Comparison of ENCODE assay signal across 8 cellular contexts in genomic region chr6:170289108-170289931, GRCh38. TPM values are rescaled to one million over a fixed set of nuclear protein-coding genes. Genes with fewer than 3 reads are reported as not detected.
DNase-seq lines count a peak whose midpoint lies in the region; ATAC-seq, FAIRE-seq and TF ChIP-seq lines count a peak whose summit lies in the region.

No MANE protein-coding gene starts in this region.

- H3K4me3 ChIP-seq in GM08714 (ENCODE audit: low read length) (peak overlapping the region; percentile 63), fibroblast of pulmonary artery (replicated peaks; ENCODE audit: low read depth, low read length) (peak overlapping the region; percentile 15), psoas muscle (peak overlapping the region; percentile 84)

- no peaks in the 10 kb centered on the region for H3K9me3 Mint-ChIP-seq in T-cell

- POLR2A ChIA-PET in T-cell (lab: Charles Lee): no interaction called here

- 10 to 21% (median 10%) methylated on average over 55 to 96 of the region's 96 CpGs for WGBS in psoas muscle, 3 donors

- peak overlapping the region; percentile 44 to 49 for H3K27ac Mint-ChIP-seq in T-cell

- H3K36me3 Mint-ChIP-seq in T-cell: peaks cover 6% of the 10 kb centered on the region

- intact Hi-C loops in psoas muscle (cut with DNase I): no loop called here

- peak in 5 of 34 experiments; percentile 24 to 42 (median 37) for DNase-seq in T-cell
- DNase-seq in fibroblast of pulmonary artery (ENCODE audit: low read depth): no peak
- peak in 1 of 2 donors; percentile 34 for DNase-seq in psoas muscle
- DNase-seq in NOMO-1 treated with dmso at 0.1 percent for 144 hours (lab: John Stamatoyannopoulos, UW; ENCODE audit: unreplicated experiment): no peak
- no peak for DNase-seq in medulla oblongata (ENCODE audit: extremely low spot score)
- DNase-seq in A172 (ENCODE audit: low spot score): no peak
- DNase-seq in RCC 7860 (ENCODE audit: low spot score): no peak

- CTCF ChIA-PET in T-cell (lab: Charles Lee): no interaction called here

- ATAC-seq in T-cell (replicated peaks in 1 of 4): peak; percentile 6 to 33 (median 19)
- ATAC-seq in psoas muscle: peak in 1 of 4 donors; percentile 1

- H3K27ac ChIP-seq in psoas muscle: no peak overlapping the region

- peaks cover 0 to 74% (median 7%) of the 10 kb centered on the region in 3 donors for H3K27me3 ChIP-seq in psoas muscle (ENCODE audit: insufficient read depth in 3 of 3, low read length in 2 of 3)

- TF ChIP-seq CTCF in fibroblast of pulmonary artery (IDR thresholded peaks at IDR 0.05; ENCODE audit: low read length, missing control alignments) (no peak), psoas muscle (IDR thresholded peaks at IDR 0.05) (no peak)

- H3K4me1 Mint-ChIP-seq in T-cell: peaks cover 39 to 51% (median 40%) of the 10 kb centered on the region in 3 donors

- H3K4me3 Mint-ChIP-seq in T-cell: peak overlapping the region; percentile 75 to 97 (median 84)

- peaks cover 27% of the 10 kb centered on the region for H3K4me1 ChIP-seq in psoas muscle

- H3K27me3 Mint-ChIP-seq in T-cell: peaks cover 19 to 41% of the 10 kb centered on the region in 2 donors

- no peak for FAIRE-seq in RCC 7860 (lab: Jason Lieb, UNC)

- no peaks in the 10 kb centered on the region for H3K9me3 ChIP-seq in psoas muscle

- peaks cover 0 to 6% of the 10 kb centered on the region in 2 donors for H3K36me3 ChIP-seq in psoas muscle (ENCODE audit: insufficient read depth in 1 of 2, low read depth in 1 of 2)

RNA-seq across cellular contexts. Expression of gene DLL1, which starts 1.6 kb away (rescaled TPM):
- total RNA-seq in T-cell: 1 to 10 TPM; 3.3 to 8.6 (median 4.7) TPM
- 1 to 10 TPM; 2.9 to 5.3 (median 4.6) TPM for total RNA-seq in psoas muscle
- polyA plus RNA-seq in psoas muscle: 1 to 10 TPM; 1.5 to 1.8 (median 1.6) TPM
- total RNA-seq in A172 (2014; rRNA removed; shearing (Covaris generic)): 3.4 and 4.7 TPM in 2 replicates

RNA-seq across cellular contexts. Expression of gene FAM120B, which starts 17.2 kb away (rescaled TPM):
- total RNA-seq in T-cell (10 to 100 TPM; 34.1 to 39.8 (median 38.0) TPM), psoas muscle (10 to 100 TPM; 17.2 to 24.2 (median 23.7) TPM)
- 10 to 100 TPM in 1 of 3 donors, 1 to 10 TPM in 2; 9.2 to 19.4 (median 9.4) TPM for polyA plus RNA-seq in psoas muscle
- total RNA-seq in A172 (2014; rRNA removed; shearing (Covaris generic)): 6.1 and 7.4 TPM in 2 replicates

Comparison
In these comparisons a context has a peak if more than half of its experiments do, and no peak if none do; other contexts are left out.
1. H3K4me3 ChIP-seq: peak in every context shown above with its lines; median percentile 84 in psoas muscle; 63 in GM08714; 15 in fibroblast of pulmonary artery.